10 cellular contexts compared by ENCODE assay signal in the genomic region with DNA sequence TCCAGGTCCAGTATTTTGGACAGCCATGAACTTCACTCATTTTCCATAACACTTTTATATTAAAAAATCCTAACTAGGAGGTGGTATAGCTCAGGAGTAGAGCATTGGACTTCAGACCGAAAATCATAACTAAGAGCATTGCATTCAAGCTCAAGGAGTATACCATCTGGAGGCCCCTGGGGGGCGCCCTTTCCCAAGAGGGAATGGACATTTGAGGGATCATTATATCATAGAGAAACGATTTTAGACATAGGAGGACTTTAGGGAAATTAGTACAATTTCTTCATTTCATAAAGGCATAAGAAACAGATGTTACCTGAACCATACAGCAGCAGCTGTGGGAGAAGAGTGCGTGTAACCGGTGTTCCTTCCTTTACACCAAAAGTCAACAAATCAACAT. TPM values are rescaled to one million over a fixed set of nuclear protein-coding genes. Genes with fewer than 3 reads are reported as not detected.
A peak's percentile ranks its signal among the peaks of the same experiment; 100 is the strongest.
DNase-seq lines count a peak whose midpoint lies in the region; ATAC-seq, FAIRE-seq and TF ChIP-seq lines count a peak whose summit lies in the region.
"Had no signal": no experiment of that assay in that cellular context is flagged by ENCODE, and none has a peak within 500 bp of the region (broad histone marks: within the 10 kb centered on the region; RNA-seq: fewer than 3 reads in every experiment).

No MANE protein-coding gene starts in this region.

- H3F3A ChIP-seq in SK-N-SH (replicated peaks; ENCODE audit: insufficient read depth) = no peaks in the 10 kb centered on the region

- peak; percentile 45 for TF ChIP-seq RAD21 in SK-N-SH (IDR thresholded peaks at IDR 0.05; ENCODE audit: low read length)

- H3K9me3 Mint-ChIP-seq in activated T-cell treated with anti-CD3 and anti-CD28 coated beads, Interleukin-2, amount 50 U/mL, for 4 hours = no peaks in the 10 kb centered on the region
- H3K9me3 Mint-ChIP-seq: immature natural killer cell had no signal

- H3K4me3 ChIP-seq in H7 (ENCODE audit: insufficient read depth, low read depth, low read length) = no peak overlapping the region
- H3K4me3 ChIP-seq in SK-N-SH (ENCODE audit: low read depth in 2 of 2, low read length in 1 of 2) = no peak overlapping the region
- no peak overlapping the region for H3K4me3 ChIP-seq in keratinocyte (ENCODE audit: control insufficient read depth in 2 of 3, extremely low read depth in 1 of 3, insufficient read depth in 2 of 3, low read depth in 1 of 3, low read length in 3 of 3)

- POLR2A ChIA-PET in SK-N-SH (lab: Yijun Ruan, JAX) = no interaction called here

- no peaks in the 10 kb centered on the region for H3K27me3 Mint-ChIP-seq in activated T-cell treated with anti-CD3 and anti-CD28 coated beads, Interleukin-2, amount 50 U/mL, for 4 hours (ENCODE audit: low read depth)

- H3K4me1 Mint-ChIP-seq in activated T-cell treated with anti-CD3 and anti-CD28 coated beads, Interleukin-2, amount 50 U/mL, for 4 hours (ENCODE audit: low read depth) = peaks cover 5% of the 10 kb centered on the region

- H3K36me3 ChIP-seq in H7 (replicated peaks; ENCODE audit: control insufficient read depth, insufficient read depth, low read length) (no peaks in the 10 kb centered on the region), SK-N-SH (replicated peaks in 1 of 2; ENCODE audit: control insufficient read depth in 1 of 2, insufficient read depth in 2 of 2, low read length in 1 of 2) (no peaks in the 10 kb centered on the region), keratinocyte (ENCODE audit: control insufficient read depth in 2 of 2, extremely low read depth in 1 of 2, insufficient read depth in 2 of 2, low read length in 2 of 2) (no peaks in the 10 kb centered on the region)

- dilution Hi-C loops in keratinocyte (cut with MboI; ENCODE audit: extremely low pct_ligation_motif_present, low sequenced_read_pairs) = no loop called here

- CTCF ChIA-PET in SK-N-SH (lab: Yijun Ruan, JAX) = interaction anchor here (1.0 to 4.4 kb wide), 6 partner anchors 11 to 1057 kb away, joined by 3 to 25 read pairs (median 6); no protein-coding TSS in a partner anchor

- H3K9me3 ChIP-seq in SK-N-SH (no peaks in the 10 kb centered on the region), keratinocyte (ENCODE audit: control insufficient read depth, low read depth, low read length) (no peaks in the 10 kb centered on the region)

- no peak for ATAC-seq in GM19455 (IDR thresholded peaks at IDR 0.05; ENCODE audit: unreplicated experiment)
- no peak for ATAC-seq in activated T-cell treated with anti-CD3 and anti-CD28 coated beads, Interleukin-2, amount 50 U/mL, for 4 hours

- TF ChIP-seq CTCF in SK-N-SH (IDR thresholded peaks at IDR 0.05) (peak; percentile 61), keratinocyte (optimal IDR thresholded peaks at IDR 0.05 in 1 of 3, IDR thresholded peaks at IDR 0.05 in 1 of 3, conservative IDR thresholded peaks at IDR 0.05 in 1 of 3; ENCODE audit: extremely low read depth in 1 of 3, insufficient read depth in 2 of 3, low read length in 3 of 3) (peak; percentile 56 to 76 (median 72))

- H3K9me1 ChIP-seq in keratinocyte (ENCODE audit: control insufficient read depth, extremely low read depth, insufficient read depth, low read length) = no peaks in the 10 kb centered on the region

- DNase-seq in COLO829 (ENCODE audit: low spot score) (peak; percentile 17), H7 (peak; percentile 54), SK-N-SH (no peak), keratinocyte (ENCODE audit: low read depth, low spot score) (no peak), putamen (ENCODE audit: low spot score) (no peak), T1000 (lab: John Stamatoyannopoulos, UW) (no peak)
- no peak for DNase-seq in activated T-cell treated with anti-CD3 and anti-CD28 coated beads, Interleukin-2, amount 50 U/mL, for 4 hours
- DNase-seq: immature natural killer cell had no signal

- no peak for FAIRE-seq in keratinocyte (lab: Jason Lieb, UNC)

- no peaks in the 10 kb centered on the region for H3K27me3 ChIP-seq in H7 (ENCODE audit: control insufficient read depth, insufficient read depth, low read length)
- no peaks in the 10 kb centered on the region; the same call in 1 of the 2 replicates for H3K27me3 ChIP-seq in SK-N-SH (ENCODE audit: insufficient read depth)
- H3K27me3 ChIP-seq in keratinocyte (ENCODE audit: control insufficient read depth, extremely low read depth, insufficient read depth, low read length) = no peaks in the 10 kb centered on the region

- no peak for TF ChIP-seq EP300 in SK-N-SH (IDR thresholded peaks at IDR 0.05; ENCODE audit: borderline replicate concordance in 1 of 2, low read depth in 1 of 2, low read length in 1 of 2)

- WGBS in SK-N-SH (ENCODE audit: low lambda C conversion rate) = 50% methylated on average over 5 of the region's 5 CpGs

- H3K9me2 ChIP-seq in SK-N-SH = no peaks in the 10 kb centered on the region

- no peaks in the 10 kb centered on the region for H3K36me3 Mint-ChIP-seq in activated T-cell treated with anti-CD3 and anti-CD28 coated beads, Interleukin-2, amount 50 U/mL, for 4 hours (ENCODE audit: insufficient read depth)
- H3K36me3 Mint-ChIP-seq: immature natural killer cell had no signal

- H3K4me2 ChIP-seq in SK-N-SH (no peak overlapping the region), keratinocyte (ENCODE audit: control insufficient read depth, extremely low read depth, insufficient read depth, low read depth, low read length) (no peak overlapping the region)

- H4K20me1 ChIP-seq in SK-N-SH (ENCODE audit: insufficient read depth) (no peaks in the 10 kb centered on the region), keratinocyte (ENCODE audit: control insufficient read depth, extremely low read depth, insufficient read depth, low read length) (no peaks in the 10 kb centered on the region)

- H3K4me3 Mint-ChIP-seq in activated T-cell treated with anti-CD3 and anti-CD28 coated beads, Interleukin-2, amount 50 U/mL, for 4 hours = no peak overlapping the region
- H3K4me3 Mint-ChIP-seq: immature natural killer cell had no signal

- H3K27ac ChIP-seq in SK-N-SH (ENCODE audit: low read depth in 2 of 2, low read length in 1 of 2) (no peak overlapping the region), keratinocyte (ENCODE audit: control insufficient read depth, insufficient read depth, low read length) (no peak overlapping the region)

- H3K4me1 ChIP-seq in SK-N-SH (ENCODE audit: control insufficient read depth in 1 of 2, insufficient read depth in 2 of 2, low read depth in 1 of 2, low read length in 1 of 2) (peaks cover 0 to 2% of the 10 kb centered on the region in 2 experiments; a peak in 2 of 4 replicates), keratinocyte (ENCODE audit: control insufficient read depth, extremely low read depth, insufficient read depth, low read length) (peaks cover 14% of the 10 kb centered on the region)

- H3K9ac ChIP-seq in SK-N-SH (no peak overlapping the region), keratinocyte (ENCODE audit: control insufficient read depth, extremely low read depth, insufficient read depth, low read length) (no peak overlapping the region)

- no peaks in the 10 kb centered on the region for H3K79me2 ChIP-seq in SK-N-SH (ENCODE audit: insufficient read depth)
- H3K79me2 ChIP-seq in keratinocyte (ENCODE audit: control insufficient read depth, insufficient read depth, low read length) = no peaks in the 10 kb centered on the region

- H2AFZ ChIP-seq in SK-N-SH (ENCODE audit: low read depth) (no peak overlapping the region), keratinocyte (ENCODE audit: control insufficient read depth, low read length) (no peak overlapping the region)

TF ChIP-seq in SK-N-SH, 30 proteins besides CTCF, POLR2A, EP300 and RAD21 (continues in another document):
- TF ChIP-seq FOSL2 (IDR thresholded peaks at IDR 0.05; ENCODE audit: borderline replicate concordance, low read depth) (no peak), NFIC (IDR thresholded peaks at IDR 0.05; ENCODE audit: borderline replicate concordance) (no peak), FOXM1 (IDR thresholded peaks at IDR 0.05; ENCODE audit: low read depth) (no peak), SMC3 (IDR thresholded peaks at IDR 0.05; ENCODE audit: low read depth, low read length) (no peak), EZH2phosphoT487 (IDR thresholded peaks at IDR 0.05; ENCODE audit: borderline replicate concordance, low read depth) (no peak), GATA2 (CRISPR knock-in tag; IDR thresholded peaks at IDR 0.05) (no peak)

RNA-seq across cellular contexts. Expression of a gene that starts 5.2 kb away (rescaled TPM):
- 9.6 and 11.7 TPM in 2 replicates for total RNA-seq in H7 (2014; rRNA removed; shearing (Covaris generic))
- polyA plus RNA-seq in SK-N-SH (2012; rRNA removed) (4.3 and 5.4 TPM in 2 replicates), keratinocyte (4.4 to 7.0 TPM (median 6.4 TPM) in 3 replicates)
- polyA plus RNA-seq in SK-N-SH (2012; cell fraction: cytosol; rRNA removed) = 3.5 and 3.6 TPM in 2 replicates
- 11.4 and 17.3 TPM in 2 replicates for polyA plus RNA-seq in SK-N-SH (2012; cell fraction: nucleus; rRNA removed)
- 11.1 TPM for polyA plus RNA-seq in keratinocyte (2011; ENCODE audit: low read depth)
- polyA plus RNA-seq in keratinocyte (2011; cell fraction: cytosol; rRNA removed) = 3.4 and 5.8 TPM in 2 replicates
- 9.6 and 10.0 TPM in 2 replicates for polyA plus RNA-seq in keratinocyte (2011; cell fraction: nucleus; rRNA removed)
- 4.2 and 11.9 TPM in 2 replicates for polyA plus RNA-seq in keratinocyte (2012; ENCODE audit: low replicate concordance)
- 2.7 to 9.4 TPM (median 7.6 TPM) in 3 replicates for polyA minus RNA-seq in keratinocyte
- polyA minus RNA-seq in keratinocyte (2011; cell fraction: cytosol; rRNA and poly(A)+ RNA removed) = 5.0 TPM
- 5.9 and 9.0 TPM in 2 replicates for polyA minus RNA-seq in keratinocyte (2011; cell fraction: nucleus; rRNA and poly(A)+ RNA removed)
- 1 to 10 TPM; 6.6 to 8.4 (median 6.7) TPM for total RNA-seq in activated T-cell treated with anti-CD3 and anti-CD28 coated beads, Interleukin-2, amount 50 U/mL, for 4 hours

RNA-seq across cellular contexts. Expression of a gene that starts 23.6 kb away (rescaled TPM):
- total RNA-seq in H7 (2014; rRNA removed; shearing (Covaris generic)) = not detected in 2 replicates
- not detected in 2 replicates for polyA plus RNA-seq in SK-N-SH (2012; rRNA removed)
- not detected in 2 replicates for polyA plus RNA-seq in SK-N-SH (2012; cell fraction: cytosol; rRNA removed)
- not detected in 2 replicates for polyA plus RNA-seq in SK-N-SH (2012; cell fraction: nucleus; rRNA removed)
- polyA plus RNA-seq in keratinocyte = not detected in 3 replicates
- polyA plus RNA-seq in keratinocyte (2011; ENCODE audit: low read depth) = not detected
- not detected in 2 replicates for polyA plus RNA-seq in keratinocyte (2011; cell fraction: cytosol; rRNA removed)
- polyA plus RNA-seq in keratinocyte (2011; cell fraction: nucleus; rRNA removed) = not detected in 2 replicates
- polyA plus RNA-seq in keratinocyte (2012; ENCODE audit: low replicate concordance) = not detected in 2 replicates
- not detected in 3 replicates for polyA minus RNA-seq in keratinocyte
- not detected for polyA minus RNA-seq in keratinocyte (2011; cell fraction: cytosol; rRNA and poly(A)+ RNA removed)
- not detected in 2 replicates for polyA minus RNA-seq in keratinocyte (2011; cell fraction: nucleus; rRNA and poly(A)+ RNA removed)
- total RNA-seq in activated T-cell treated with anti-CD3 and anti-CD28 coated beads, Interleukin-2, amount 50 U/mL, for 4 hours = not detected
- total RNA-seq: activated CD8-positive, alpha-beta memory T cell treated with anti-CD3 and anti-CD28 coated beads for 36 hours had no signal
- polyA plus RNA-seq: immature natural killer cell had no signal

Comparison
In these comparisons a context has a peak if more than half of its experiments do, and no peak if none do; other contexts are left out.
1. DNase-seq: peak in COLO829 (single experiment) and H7 (single experiment); none in SK-N-SH (single experiment), keratinocyte (single experiment), putamen (single experiment), T1000 (single experiment) and activated T-cell treated with anti-CD3 and anti-CD28 coated beads, Interleukin-2, amount 50 U/mL, for 4 hours (single experiment).